In the genomic region with DNA sequence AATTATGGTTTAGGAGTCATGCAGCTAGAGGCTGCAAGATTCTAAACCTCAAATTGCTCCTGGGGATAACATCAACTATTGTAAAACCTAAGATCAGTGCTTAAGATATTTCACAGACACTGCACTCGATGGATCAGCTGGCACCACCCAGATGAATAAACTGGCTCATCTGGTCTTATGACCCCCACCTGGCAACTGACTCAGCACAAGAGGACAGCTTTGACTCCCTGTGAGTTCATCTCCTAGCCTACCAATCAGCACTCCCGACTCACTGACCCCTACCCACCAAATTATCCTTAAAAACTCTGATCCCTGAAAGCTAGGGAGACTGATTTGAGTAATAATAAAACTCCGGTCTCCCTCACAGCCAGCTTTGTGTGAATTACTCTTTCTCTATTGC, we compare ENCODE assay signal across 8 cellular contexts. TPM values are rescaled to one million over a fixed set of nuclear protein-coding genes. Genes with fewer than 3 reads are reported as not detected.
A peak's percentile ranks its signal among the peaks of the same experiment; 100 is the strongest.
DNase-seq lines count a peak whose midpoint lies in the region; ATAC-seq and TF ChIP-seq lines count a peak whose summit lies in the region.

No MANE protein-coding gene starts in this region.

- H3K27me3 Mint-ChIP-seq in nephron progenitor cell (ENCODE audit: low read depth, poor library complexity), result peaks cover 49% of the 10 kb centered on the region

- ATAC-seq in HG03097 (IDR thresholded peaks at IDR 0.05; ENCODE audit: low FRiP score, unreplicated experiment) (no peak), GM21576 (IDR thresholded peaks at IDR 0.05; ENCODE audit: unreplicated experiment) (no peak), HG03469 (IDR thresholded peaks at IDR 0.05; ENCODE audit: unreplicated experiment) (no peak)

- H3K9me3 Mint-ChIP-seq in nephron progenitor cell, result peaks cover 8% of the 10 kb centered on the region

- peaks cover 23% of the 10 kb centered on the region for H3K36me3 Mint-ChIP-seq in nephron progenitor cell (ENCODE audit: low read depth)

- H3K4me3 ChIP-seq in colonic mucosa (peak overlapping the region; percentile 75), osteoblast (ENCODE audit: insufficient read depth, low read length) (no peak overlapping the region)

- no peak overlapping the region for H3K9ac ChIP-seq in colonic mucosa (ENCODE audit: low read depth in 2 of 2, low read length in 2 of 2)

- H3K36me3 ChIP-seq in colonic mucosa (no peaks in the 10 kb centered on the region), osteoblast (ENCODE audit: insufficient read depth, low read length) (peaks cover 2% of the 10 kb centered on the region)

- no peaks in the 10 kb centered on the region for H3K9me3 ChIP-seq in colonic mucosa
- no peaks in the 10 kb centered on the region for H3K9me3 ChIP-seq in osteoblast (ENCODE audit: low read depth, low read length)

- DNase-seq in Daoy (ENCODE audit: low read depth) (peak; percentile 29), M059J (ENCODE audit: low read depth) (peak; percentile 74), colonic mucosa (no peak), osteoblast (ENCODE audit: insufficient read length, low spot score, missing footprints) (no peak), nephron progenitor cell (no peak)

- TF ChIP-seq CTCF in colonic mucosa (IDR thresholded peaks at IDR 0.05) (no peak), osteoblast (IDR thresholded peaks at IDR 0.05; ENCODE audit: extremely low read depth, low read depth, low read length) (no peak), nephron progenitor cell (IDR thresholded peaks at IDR 0.05) (no peak)

- no peak overlapping the region for H3K4me3 Mint-ChIP-seq in nephron progenitor cell

- no peak overlapping the region for H3K27ac ChIP-seq in colonic mucosa
- H3K27ac ChIP-seq in osteoblast (ENCODE audit: low read depth, low read length), result no peak overlapping the region

- H3K79me2 ChIP-seq in osteoblast (ENCODE audit: insufficient read depth, low read length), result peaks cover 5% of the 10 kb centered on the region

- H3K4me2 ChIP-seq in osteoblast (ENCODE audit: insufficient read depth, low read length), result peak overlapping the region; percentile 96

- peaks cover 11% of the 10 kb centered on the region for H3K4me1 Mint-ChIP-seq in nephron progenitor cell

- H3K27me3 ChIP-seq in colonic mucosa (no peaks in the 10 kb centered on the region), osteoblast (ENCODE audit: insufficient read depth, low read length) (no peaks in the 10 kb centered on the region)

- peak overlapping the region; percentile 94 for H2AFZ ChIP-seq in osteoblast (ENCODE audit: low read length)

- intact Hi-C loops in colonic mucosa (cut with DNase I), result no loop called here

- H3K27ac Mint-ChIP-seq in nephron progenitor cell, result no peak overlapping the region

- H3K4me1 ChIP-seq in colonic mucosa (no peaks in the 10 kb centered on the region), osteoblast (ENCODE audit: insufficient read depth, low read length) (peaks cover 14% of the 10 kb centered on the region)

- H4K20me1 ChIP-seq in osteoblast (ENCODE audit: insufficient read depth, low read length), result no peaks in the 10 kb centered on the region

RNA-seq across cellular contexts. Expression of a gene that starts 0.8 kb away (rescaled TPM):
- total RNA-seq in Daoy (2014; rRNA removed; shearing (Covaris generic)), result 6.9 and 9.9 TPM in 2 replicates
- total RNA-seq in M059J (2014; rRNA removed; shearing (Covaris generic)), result 6.7 and 19.2 TPM in 2 replicates
- total RNA-seq in colonic mucosa (10 to 100 TPM; 11.1 to 21.3 TPM), osteoblast (21.4 and 23.9 TPM in 2 replicates)

Comparison
In these comparisons a context has a peak if more than half of its experiments do, and no peak if none do; other contexts are left out.
1. DNase-seq: peak in Daoy (single experiment) and M059J (single experiment); none in colonic mucosa (single experiment), osteoblast (single experiment) and nephron progenitor cell (single experiment).